Comparison of ENCODE assay signal across 22 cellular contexts in the genomic region with DNA sequence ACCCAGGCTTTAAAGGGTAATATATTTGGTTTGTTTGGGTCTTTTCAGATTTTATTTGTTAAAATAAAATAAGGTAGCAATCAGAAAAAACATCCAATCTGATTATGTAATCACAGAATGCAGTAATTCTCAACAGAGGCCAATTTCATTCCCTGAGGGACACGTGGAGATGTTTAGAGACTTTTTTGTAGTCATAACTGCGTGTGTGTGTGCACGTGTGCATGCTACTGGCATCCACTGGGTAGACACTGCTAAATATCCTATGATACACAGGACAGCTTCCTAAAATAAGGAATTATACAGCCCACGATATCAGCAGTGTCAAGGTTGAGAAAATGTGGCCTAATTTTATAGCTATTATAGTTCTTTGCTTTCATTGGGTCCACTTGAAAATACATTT.
DNase-seq lines count a peak whose midpoint lies in the region; ATAC-seq, FAIRE-seq and TF ChIP-seq lines count a peak whose summit lies in the region.
"Had no signal": no experiment of that assay in that cellular context is flagged by ENCODE, and none has a peak within 500 bp of the region (broad histone marks: within the 10 kb centered on the region; RNA-seq: fewer than 3 reads in every experiment).

No MANE protein-coding gene starts in this region.

- TF ChIP-seq CTCF in HepG2 (CRISPR knock-in tag; IDR thresholded peaks at IDR 0.05) (no peak), right lobe of liver (IDR thresholded peaks at IDR 0.05) (no peak), fibroblast of villous mesenchyme (IDR thresholded peaks at IDR 0.05; ENCODE audit: insufficient read depth, low read depth, low read length) (no peak), gastrocnemius medialis (IDR thresholded peaks at IDR 0.05 in 4 of 5, conservative IDR thresholded peaks at IDR 0.05 in 1 of 5) (no peak), uterus (IDR thresholded peaks at IDR 0.05) (no peak), stomach (IDR thresholded peaks at IDR 0.05) (no peak)
- TF ChIP-seq CTCF in CD8-positive, alpha-beta T cell (IDR thresholded peaks at IDR 0.05): no peak

- H3K4me3 ChIP-seq in HepG2 (replicated peaks in 1 of 3; ENCODE audit: insufficient read depth in 1 of 3, low read depth in 2 of 3, low read length in 3 of 3): no peak overlapping the region
- H3K4me3 ChIP-seq in right lobe of liver: no peak overlapping the region
- no peak overlapping the region for H3K4me3 ChIP-seq in fibroblast of villous mesenchyme (ENCODE audit: low read depth, low read length)
- no peak overlapping the region for H3K4me3 ChIP-seq in gastrocnemius medialis
- no peak overlapping the region for H3K4me3 ChIP-seq in uterus
- no peak overlapping the region for H3K4me3 ChIP-seq in stomach
- no peak overlapping the region for H3K4me3 ChIP-seq in CD8-positive, alpha-beta T cell (ENCODE audit: low read depth, low read length)

- no peak for DNase-seq in HepG2 (ENCODE audit: low spot score)
- no peak for DNase-seq in right lobe of liver
- DNase-seq in fibroblast of villous mesenchyme (ENCODE audit: low read depth): peak; percentile 58
- DNase-seq in gastrocnemius medialis: no peak
- no peak for DNase-seq in uterus
- DNase-seq in stomach: no peak
- no peak for DNase-seq in CD8-positive, alpha-beta T cell
- DNase-seq in stimulated activated CD4-positive, alpha-beta T cell treated with anti-CD3 and anti-CD28 coated beads, Interleukin-4, amount 100 ng/mL, for 1 hour: no peak
- DNase-seq: CD4-positive, alpha-beta T cell; DND-41; GF-D8; KG1; NCI-H1048; NCI-H146; NCI-H2081 treated with DMSO at 0.1 percent for 48 hours; NCI-H526; NK-92 treated with Interleukin-12 subunit alpha and Interleukin-12 subunit beta, amount 100 ng/mL, for 24 hours; OCI-M1 had no signal

- no peak for ATAC-seq in HepG2
- no peak for ATAC-seq in right lobe of liver
- ATAC-seq in gastrocnemius medialis: peak; percentile 32 to 37
- no peak for ATAC-seq in CD8-positive, alpha-beta T cell

- POLR2A ChIA-PET in HepG2 (lab: Yijun Ruan, JAX): no interaction called here
- POLR2A ChIA-PET in CD8-positive, alpha-beta T cell (lab: Charles Lee): interaction anchor here (0.7 kb wide), 1 partner anchor 31 kb away, joined by 3 read pairs; no protein-coding TSS in a partner anchor

- H3K79me2 ChIP-seq in HepG2 (ENCODE audit: insufficient read depth, low read length): no peaks in the 10 kb centered on the region

- FAIRE-seq in HepG2 (lab: Jason Lieb, UNC): no peak
- FAIRE-seq: H1 had no signal

- no peaks in the 10 kb centered on the region for H4K20me1 ChIP-seq in HepG2 (ENCODE audit: insufficient read depth, low read length)

- no peak overlapping the region for H3K9ac ChIP-seq in HepG2 (ENCODE audit: insufficient read depth, low read depth, low read length)

- no peak for TF ChIP-seq RAD21 in HepG2 (CRISPR knock-in tag; IDR thresholded peaks at IDR 0.05)

- H3K4me1 ChIP-seq in HepG2 (ENCODE audit: insufficient read depth, low read length) (no peaks in the 10 kb centered on the region), right lobe of liver (no peaks in the 10 kb centered on the region), gastrocnemius medialis (peaks cover 10 to 15% of the 10 kb centered on the region in 2 donors), uterus (peaks cover 0 to 14% of the 10 kb centered on the region in 2 donors), stomach (peaks cover 0 to 15% (median 3%) of the 10 kb centered on the region in 4 donors)
- H3K4me1 ChIP-seq in CD8-positive, alpha-beta T cell (ENCODE audit: insufficient read depth, low read length): no peaks in the 10 kb centered on the region

- H3K4me2 ChIP-seq in HepG2 (ENCODE audit: low read depth, low read length): no peak overlapping the region

- TF ChIP-seq POLR2A in HepG2 (IDR thresholded peaks at IDR 0.05; ENCODE audit: insufficient read depth in 1 of 2, low read depth in 2 of 2, low read length in 2 of 2) (no peak), right lobe of liver (IDR thresholded peaks at IDR 0.05) (no peak), gastrocnemius medialis (IDR thresholded peaks at IDR 0.05) (no peak), uterus (IDR thresholded peaks at IDR 0.05) (no peak), stomach (IDR thresholded peaks at IDR 0.05) (no peak)

- H3K36me3 Mint-ChIP-seq in CD8-positive, alpha-beta T cell: no peaks in the 10 kb centered on the region

- H3K27ac ChIP-seq in HepG2 (ENCODE audit: extremely low read length, insufficient read depth, low read length): no peak overlapping the region
- no peak overlapping the region for H3K27ac ChIP-seq in right lobe of liver
- peak overlapping the region in 3 of 4 donors; percentile 48 to 64 (median 56) for H3K27ac ChIP-seq in gastrocnemius medialis
- peak overlapping the region; percentile 2 to 96 for H3K27ac ChIP-seq in uterus
- peak overlapping the region in 1 of 5 donors; percentile 36 for H3K27ac ChIP-seq in stomach
- H3K27ac ChIP-seq in CD8-positive, alpha-beta T cell (ENCODE audit: low read depth, low read length): no peak overlapping the region
- H3K27ac ChIP-seq: RWPE1 had no signal

- H3K4me1 Mint-ChIP-seq in CD8-positive, alpha-beta T cell (ENCODE audit: low read depth): no peaks in the 10 kb centered on the region
- H3K4me1 Mint-ChIP-seq: B cell had no signal

- no peaks in the 10 kb centered on the region for H3K27me3 Mint-ChIP-seq in CD8-positive, alpha-beta T cell (ENCODE audit: low read depth)
- H3K27me3 Mint-ChIP-seq: CD4-positive, alpha-beta T cell had no signal

- H3K36me3 ChIP-seq in HepG2 (replicated peaks in 1 of 2; ENCODE audit: control insufficient read depth in 1 of 2, insufficient read depth in 2 of 2, low read length in 2 of 2): no peaks in the 10 kb centered on the region
- H3K36me3 ChIP-seq in right lobe of liver: no peaks in the 10 kb centered on the region
- no peaks in the 10 kb centered on the region for H3K36me3 ChIP-seq in gastrocnemius medialis
- no peaks in the 10 kb centered on the region for H3K36me3 ChIP-seq in uterus
- no peaks in the 10 kb centered on the region for H3K36me3 ChIP-seq in stomach
- H3K36me3 ChIP-seq in CD8-positive, alpha-beta T cell (ENCODE audit: insufficient read depth, low read length): no peaks in the 10 kb centered on the region

- H3K27me3 ChIP-seq in HepG2 (ENCODE audit: control insufficient read depth in 1 of 2, insufficient read depth in 2 of 2, low read length in 2 of 2): no peaks in the 10 kb centered on the region; a peak in 1 of 5 replicates
- no peaks in the 10 kb centered on the region for H3K27me3 ChIP-seq in right lobe of liver
- no peaks in the 10 kb centered on the region for H3K27me3 ChIP-seq in gastrocnemius medialis
- H3K27me3 ChIP-seq in uterus: no peaks in the 10 kb centered on the region
- no peaks in the 10 kb centered on the region for H3K27me3 ChIP-seq in stomach
- no peaks in the 10 kb centered on the region for H3K27me3 ChIP-seq in CD8-positive, alpha-beta T cell (ENCODE audit: insufficient read depth, low read length)

- H3K9me3 ChIP-seq in HepG2 (ENCODE audit: low read length) (no peaks in the 10 kb centered on the region), right lobe of liver (no peaks in the 10 kb centered on the region), gastrocnemius medialis (no peaks in the 10 kb centered on the region), uterus (no peaks in the 10 kb centered on the region), stomach (no peaks in the 10 kb centered on the region)
- H3K9me3 ChIP-seq in CD8-positive, alpha-beta T cell (ENCODE audit: low read length): no peaks in the 10 kb centered on the region

- CTCF ChIA-PET in HepG2 (lab: Yijun Ruan, JAX; ENCODE audit: low intra/inter-chr PET ratio, low total read pairs): no interaction called here
- CTCF ChIA-PET in CD8-positive, alpha-beta T cell (lab: Charles Lee): no interaction called here

- no peak overlapping the region for H2AFZ ChIP-seq in HepG2 (ENCODE audit: low read length)

- BruUV-seq in HepG2 (replicated peaks; lab: Mats Ljungman, UMichigan): no TSS peak

- intact Hi-C loops in HepG2 (cut with micrococcal nuclease; ENCODE audit: unreplicated experiment) (no loop called here), right lobe of liver (cut with DNase I) (no loop called here), gastrocnemius medialis (cut with DNase I; ENCODE audit: low total_unique reads) (no loop called here), uterus (cut with DNase I; ENCODE audit: low total_unique reads) (no loop called here), stomach (cut with DNase I; ENCODE audit: low total_unique reads) (no loop called here)
- intact Hi-C loops in CD8-positive, alpha-beta T cell (cut with DNase I, micrococcal nuclease): no loop called here

- TF ChIP-seq EP300 in HepG2 (IDR thresholded peaks at IDR 0.05; ENCODE audit: low read depth in 2 of 2, low read length in 2 of 2) (no peak), HepG2 (CRISPR knock-in tag; IDR thresholded peaks at IDR 0.05; ENCODE audit: borderline replicate concordance) (no peak), stomach (IDR thresholded peaks at IDR 0.05) (no peak)

- 4% methylated on average over 4 of the region's 4 CpGs for WGBS in HepG2 (ENCODE audit: low lambda C conversion rate)
- WGBS in right lobe of liver (ENCODE audit: insufficient coverage, low coverage, low lambda C conversion rate, missing lambda C conversion rate): 76% methylated on average over 3 of the region's 4 CpGs
- WGBS in stomach, 5 donors: 71 to 83% (median 77%) methylated on average over 4 of the region's 4 CpGs

- in situ Hi-C loops in HepG2 (cut with HindIII; ENCODE audit: extremely low pct_ligation_motif_present, low pct_unique_long_range_greater_than_20kb): no loop called here
- in situ Hi-C loops in gastrocnemius medialis (cut with MboI; ENCODE audit: low sequenced_read_pairs in 4 of 4): loop anchor here (5.0 to 10.0 kb wide), 5 partner anchors 108 to 330 kb away; no protein-coding TSS in a partner anchor

- no peak overlapping the region for H3K4me3 Mint-ChIP-seq in CD8-positive, alpha-beta T cell
- H3K4me3 Mint-ChIP-seq: B cell; CD4-positive, alpha-beta T cell; HFFc6 had no signal

- H3K27ac Mint-ChIP-seq in CD8-positive, alpha-beta T cell: no peak overlapping the region
- H3K27ac Mint-ChIP-seq: B cell; CD4-positive, alpha-beta T cell had no signal

- H3K9me3 Mint-ChIP-seq in CD8-positive, alpha-beta T cell: no peaks in the 10 kb centered on the region
- H3K9me3 Mint-ChIP-seq: CD4-positive, alpha-beta T cell; HFFc6 had no signal

TF ChIP-seq in HepG2, 621 proteins besides CTCF, POLR2A, EP300 and RAD21:
- no peak for TF ChIP-seq SMC3 (IDR thresholded peaks at IDR 0.05; ENCODE audit: low read length)
- TF ChIP-seq, protein P1, sequence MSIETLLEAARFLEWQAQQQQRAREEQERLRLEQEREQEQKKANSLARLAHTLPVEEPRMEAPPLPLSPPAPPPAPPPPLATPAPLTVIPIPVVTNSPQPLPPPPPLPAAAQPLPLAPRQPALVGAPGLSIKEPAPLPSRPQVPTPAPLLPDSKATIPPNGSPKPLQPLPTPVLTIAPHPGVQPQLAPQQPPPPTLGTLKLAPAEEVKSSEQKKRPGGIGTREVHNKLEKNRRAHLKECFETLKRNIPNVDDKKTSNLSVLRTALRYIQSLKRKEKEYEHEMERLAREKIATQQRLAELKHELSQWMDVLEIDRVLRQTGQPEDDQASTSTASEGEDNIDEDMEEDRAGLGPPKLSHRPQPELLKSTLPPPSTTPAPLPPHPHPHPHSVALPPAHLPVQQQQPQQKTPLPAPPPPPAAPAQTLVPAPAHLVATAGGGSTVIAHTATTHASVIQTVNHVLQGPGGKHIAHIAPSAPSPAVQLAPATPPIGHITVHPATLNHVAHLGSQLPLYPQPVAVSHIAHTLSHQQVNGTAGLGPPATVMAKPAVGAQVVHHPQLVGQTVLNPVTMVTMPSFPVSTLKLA (IDR thresholded peaks at IDR 0.05): peak; percentile 34; the same call in 1 of the 2 replicates

Comparison
In these comparisons a context has a peak if more than half of its experiments do, and no peak if none do; other contexts are left out.
1. ATAC-seq: peak in gastrocnemius medialis (2 of 2); none in HepG2 (single experiment), right lobe of liver (0 of 4) and CD8-positive, alpha-beta T cell (single experiment).
2. H3K27ac ChIP-seq: peak in gastrocnemius medialis (3 of 4) and uterus (2 of 2); none in HepG2 (single experiment), right lobe of liver (0 of 3) and CD8-positive, alpha-beta T cell (single experiment).